12 cellular contexts compared by ENCODE assay signal in genomic region chr11:104668797-104669463, GRCh38.
A peak's percentile ranks its signal among the peaks of the same experiment; 100 is the strongest.
DNase-seq lines count a peak whose midpoint lies in the region; ATAC-seq and TF ChIP-seq lines count a peak whose summit lies in the region.
"Had no signal": no experiment of that assay in that cellular context is flagged by ENCODE, and none has a peak within 500 bp of the region (broad histone marks: within the 10 kb centered on the region; RNA-seq: fewer than 3 reads in every experiment).

No MANE protein-coding gene starts in this region.

- H3K36me3 ChIP-seq in HCT116 (ENCODE audit: control insufficient read depth in 1 of 2, insufficient read depth in 2 of 2, low read length in 2 of 2): no peaks in the 10 kb centered on the region
- H3K36me3 ChIP-seq: transverse colon had no signal

- no peaks in the 10 kb centered on the region for H3K27me3 ChIP-seq in HCT116 (ENCODE audit: insufficient read depth, low read length)
- H3K27me3 ChIP-seq: transverse colon had no signal

- no peaks in the 10 kb centered on the region for H3K9me2 ChIP-seq in HCT116 (ENCODE audit: insufficient read depth)

- TF ChIP-seq RAD21 in HCT116 (IDR thresholded peaks at IDR 0.05; ENCODE audit: low read depth): no peak

- peaks cover 4 to 11% of the 10 kb centered on the region in 2 experiments; a peak in 3 of 4 replicates for H3K4me1 ChIP-seq in HCT116 (ENCODE audit: control insufficient read depth in 1 of 2, insufficient read depth in 2 of 2, low read length in 2 of 2)
- H3K4me1 ChIP-seq: transverse colon had no signal

- peak; percentile 26 for DNase-seq in AG04449 (ENCODE audit: low read depth, low spot score)
- peak; percentile 39 for DNase-seq in HCT116 (ENCODE audit: low read depth, low spot score)
- DNase-seq in SW480 (ENCODE audit: low spot score): peak; percentile 93
- DNase-seq in glomerular endothelial cell (ENCODE audit: extremely low read depth, low read depth, low spot score): peak; percentile 52
- DNase-seq in RPMI8226: no peak
- no peak for DNase-seq in NCI-H345 (lab: John Stamatoyannopoulos, UW)
- DNase-seq in NCI-H1048 (lab: John Stamatoyannopoulos, UW): no peak
- DNase-seq in GM20000 (ENCODE audit: low spot score): no peak
- DNase-seq: H7, NCI-H1436, retina, transverse colon had no signal

- TF ChIP-seq CTCF in AG04449 (IDR thresholded peaks at IDR 0.05; ENCODE audit: insufficient read depth, low read length, missing control alignments) (no peak), HCT116 (IDR thresholded peaks at IDR 0.05 in 2 of 3, conservative IDR thresholded peaks at IDR 0.05 in 1 of 3; ENCODE audit: borderline replicate concordance in 1 of 3, insufficient read depth in 1 of 3, low read depth in 2 of 3, low read length in 2 of 3) (no peak), GM20000 (IDR thresholded peaks at IDR 0.05; ENCODE audit: extremely low read depth, missing control alignments) (no peak)

- no TSS peak for BruUV-seq in HCT116 (replicated peaks; lab: Mats Ljungman, UMichigan)

- H2AFZ ChIP-seq in HCT116 (ENCODE audit: low read depth, low read length, poor library complexity, severe bottlenecking): no peak overlapping the region

- peak overlapping the region; percentile 17; the same call in 1 of the 2 replicates for H3K4me2 ChIP-seq in HCT116 (ENCODE audit: low read length)

- H3K27ac ChIP-seq in HCT116 (ENCODE audit: low read depth, low read length): no peak overlapping the region
- H3K27ac ChIP-seq: transverse colon had no signal

- peak; percentile 79 for ATAC-seq in HCT116

- H3K79me2 ChIP-seq in HCT116 (ENCODE audit: insufficient read depth, low read length): no peaks in the 10 kb centered on the region

- TF ChIP-seq POLR2A in HCT116 (IDR thresholded peaks at IDR 0.05; ENCODE audit: borderline replicate concordance, extremely low read depth, insufficient read depth, insufficient read length): no peak

- POLR2A ChIA-PET in AG04449 (lab: Yijun Ruan, JAX): no interaction called here
- POLR2A ChIA-PET in HCT116 (lab: Charles Lee): no interaction called here

- intact Hi-C loops in HCT116 (cut with micrococcal nuclease): no loop called here

- CTCF ChIA-PET in AG04449 (lab: Yijun Ruan, JAX): no interaction called here
- CTCF ChIA-PET in HCT116 (lab: Charles Lee): interaction anchor here (1.0 kb wide), 1 partner anchor 414 kb away, joined by 3 read pairs; no protein-coding TSS in a partner anchor

- H4K20me1 ChIP-seq in HCT116 (ENCODE audit: insufficient read depth): no peaks in the 10 kb centered on the region

- RAD21 ChIA-PET in HCT116 (lab: Charles Lee; ENCODE audit: low non-redundant PET in 1 of 2, low total read pairs in 2 of 2, uncharacterized antibody in 2 of 2, unreplicated experiment in 2 of 2): no interaction called here

- H3K4me3 ChIP-seq in AG04449 (ENCODE audit: low read depth, low read length): no peak overlapping the region
- H3K4me3 ChIP-seq in HCT116 (replicated peaks in 1 of 2; ENCODE audit: low read depth in 1 of 2, low read length in 2 of 2): no peak overlapping the region
- H3K4me3 ChIP-seq: transverse colon had no signal

- H3K9ac ChIP-seq in HCT116 (ENCODE audit: low read length): no peak overlapping the region

- no peaks in the 10 kb centered on the region for H3K9me3 ChIP-seq in HCT116 (ENCODE audit: control insufficient read depth in 1 of 2, insufficient read depth in 1 of 2, low read depth in 1 of 2, low read length in 2 of 2)
- H3K9me3 ChIP-seq: transverse colon had no signal

TF ChIP-seq in HCT116, 20 proteins besides CTCF, POLR2A, EP300 and RAD21:
- TF ChIP-seq CBX3 (IDR thresholded peaks at IDR 0.05; ENCODE audit: low read depth): peak; percentile 41; the same call in 1 of the 2 replicates
- TF ChIP-seq, protein P1, sequence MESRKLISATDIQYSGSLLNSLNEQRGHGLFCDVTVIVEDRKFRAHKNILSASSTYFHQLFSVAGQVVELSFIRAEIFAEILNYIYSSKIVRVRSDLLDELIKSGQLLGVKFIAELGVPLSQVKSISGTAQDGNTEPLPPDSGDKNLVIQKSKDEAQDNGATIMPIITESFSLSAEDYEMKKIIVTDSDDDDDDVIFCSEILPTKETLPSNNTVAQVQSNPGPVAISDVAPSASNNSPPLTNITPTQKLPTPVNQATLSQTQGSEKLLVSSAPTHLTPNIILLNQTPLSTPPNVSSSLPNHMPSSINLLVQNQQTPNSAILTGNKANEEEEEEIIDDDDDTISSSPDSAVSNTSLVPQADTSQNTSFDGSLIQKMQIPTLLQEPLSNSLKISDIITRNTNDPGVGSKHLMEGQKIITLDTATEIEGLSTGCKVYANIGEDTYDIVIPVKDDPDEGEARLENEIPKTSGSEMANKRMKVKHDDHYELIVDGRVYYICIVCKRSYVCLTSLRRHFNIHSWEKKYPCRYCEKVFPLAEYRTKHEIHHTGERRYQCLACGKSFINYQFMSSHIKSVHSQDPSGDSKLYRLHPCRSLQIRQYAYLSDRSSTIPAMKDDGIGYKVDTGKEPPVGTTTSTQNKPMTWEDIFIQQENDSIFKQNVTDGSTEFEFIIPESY (IDR thresholded peaks at IDR 0.05; ENCODE audit: extremely low read depth, insufficient replicate concordance, low read length): no peak
- peak; percentile 50; the same call in 1 of the 2 replicates for TF ChIP-seq SIN3A (IDR thresholded peaks at IDR 0.05; ENCODE audit: low read depth)
- TF ChIP-seq JUND (IDR thresholded peaks at IDR 0.05): peak; percentile 76
- peak; percentile 92 for TF ChIP-seq TCF7L2 (IDR thresholded peaks at IDR 0.05; ENCODE audit: borderline replicate concordance, extremely low read depth, insufficient read depth, insufficient read length)
- TF ChIP-seq YY1 (IDR thresholded peaks at IDR 0.05; ENCODE audit: extremely low read depth, insufficient replicate concordance, low read depth, low read length): no peak
- TF ChIP-seq CEBPB (IDR thresholded peaks at IDR 0.05; ENCODE audit: low read depth): peak; percentile 70
- TF ChIP-seq FOSL1 (IDR thresholded peaks at IDR 0.05; ENCODE audit: low read depth): peak; percentile 79
- TF ChIP-seq, protein P2, sequence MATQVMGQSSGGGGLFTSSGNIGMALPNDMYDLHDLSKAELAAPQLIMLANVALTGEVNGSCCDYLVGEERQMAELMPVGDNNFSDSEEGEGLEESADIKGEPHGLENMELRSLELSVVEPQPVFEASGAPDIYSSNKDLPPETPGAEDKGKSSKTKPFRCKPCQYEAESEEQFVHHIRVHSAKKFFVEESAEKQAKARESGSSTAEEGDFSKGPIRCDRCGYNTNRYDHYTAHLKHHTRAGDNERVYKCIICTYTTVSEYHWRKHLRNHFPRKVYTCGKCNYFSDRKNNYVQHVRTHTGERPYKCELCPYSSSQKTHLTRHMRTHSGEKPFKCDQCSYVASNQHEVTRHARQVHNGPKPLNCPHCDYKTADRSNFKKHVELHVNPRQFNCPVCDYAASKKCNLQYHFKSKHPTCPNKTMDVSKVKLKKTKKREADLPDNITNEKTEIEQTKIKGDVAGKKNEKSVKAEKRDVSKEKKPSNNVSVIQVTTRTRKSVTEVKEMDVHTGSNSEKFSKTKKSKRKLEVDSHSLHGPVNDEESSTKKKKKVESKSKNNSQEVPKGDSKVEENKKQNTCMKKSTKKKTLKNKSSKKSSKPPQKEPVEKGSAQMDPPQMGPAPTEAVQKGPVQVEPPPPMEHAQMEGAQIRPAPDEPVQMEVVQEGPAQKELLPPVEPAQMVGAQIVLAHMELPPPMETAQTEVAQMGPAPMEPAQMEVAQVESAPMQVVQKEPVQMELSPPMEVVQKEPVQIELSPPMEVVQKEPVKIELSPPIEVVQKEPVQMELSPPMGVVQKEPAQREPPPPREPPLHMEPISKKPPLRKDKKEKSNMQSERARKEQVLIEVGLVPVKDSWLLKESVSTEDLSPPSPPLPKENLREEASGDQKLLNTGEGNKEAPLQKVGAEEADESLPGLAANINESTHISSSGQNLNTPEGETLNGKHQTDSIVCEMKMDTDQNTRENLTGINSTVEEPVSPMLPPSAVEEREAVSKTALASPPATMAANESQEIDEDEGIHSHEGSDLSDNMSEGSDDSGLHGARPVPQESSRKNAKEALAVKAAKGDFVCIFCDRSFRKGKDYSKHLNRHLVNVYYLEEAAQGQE (IDR thresholded peaks at IDR 0.05; ENCODE audit: low read depth): no peak
- TF ChIP-seq, protein P3, sequence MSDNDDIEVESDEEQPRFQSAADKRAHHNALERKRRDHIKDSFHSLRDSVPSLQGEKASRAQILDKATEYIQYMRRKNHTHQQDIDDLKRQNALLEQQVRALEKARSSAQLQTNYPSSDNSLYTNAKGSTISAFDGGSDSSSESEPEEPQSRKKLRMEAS (IDR thresholded peaks at IDR 0.05): peak; percentile 76
- no peak for TF ChIP-seq EGR1 (IDR thresholded peaks at IDR 0.05; ENCODE audit: low read depth)

Comparison
In these comparisons a context has a peak if more than half of its experiments do, and no peak if none do; other contexts are left out.
1. DNase-seq: peak in AG04449 (single experiment), HCT116 (single experiment), SW480 (single experiment) and glomerular endothelial cell (single experiment); none in RPMI8226 (single experiment), NCI-H345 (single experiment), NCI-H1048 (single experiment) and GM20000 (single experiment).